8 cellular contexts compared by ENCODE assay signal in the genomic region with DNA sequence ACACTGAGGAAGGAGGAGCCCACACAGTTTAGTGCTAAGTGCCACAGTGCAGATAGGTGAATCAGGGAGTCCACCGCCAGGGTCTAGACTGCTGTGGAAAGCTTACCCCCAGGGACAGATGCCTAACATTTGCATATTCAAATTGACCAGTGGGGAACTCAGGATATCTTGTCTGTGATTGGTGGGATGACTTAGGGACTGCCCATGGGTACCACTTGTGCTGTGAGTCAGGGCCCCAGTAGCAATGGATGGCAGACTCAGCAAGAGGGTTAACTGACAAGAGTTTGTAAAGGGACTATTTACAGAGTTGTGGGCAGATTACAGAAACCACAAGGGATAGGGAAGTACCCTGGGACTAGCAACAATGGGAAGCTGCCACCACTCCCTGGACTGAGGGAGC.
DNase-seq lines count a peak whose midpoint lies in the region; ATAC-seq, FAIRE-seq and TF ChIP-seq lines count a peak whose summit lies in the region.

No MANE protein-coding gene starts in this region.

- H3F3A ChIP-seq in Loucy (ENCODE audit: low read depth) (no peaks in the 10 kb centered on the region), smooth muscle cell (ENCODE audit: low read depth) (peaks cover 18% of the 10 kb centered on the region)

- H3K4me1 ChIP-seq in Loucy (ENCODE audit: insufficient read depth, low read length, poor library complexity, severe bottlenecking) (peaks cover 39% of the 10 kb centered on the region), transverse colon (peaks cover 0 to 8% (median 0%) of the 10 kb centered on the region in 4 donors), smooth muscle cell (ENCODE audit: low read depth) (peaks cover 43% of the 10 kb centered on the region)

- 85% methylated on average over 1 of the region's 1 CpG; no CpG with 5 or more reads in 1 of the 2 donors for WGBS in transverse colon (ENCODE audit: low coverage in 1 of 2), 2 donors
- 61% methylated on average over 1 of the region's 1 CpG for WGBS in smooth muscle cell (ENCODE audit: low lambda C conversion rate)

- no peak for FAIRE-seq in urothelium cell line (lab: Jason Lieb, UNC)

- TF ChIP-seq CTCF in Loucy (conservative IDR thresholded peaks at IDR 0.05; ENCODE audit: low read length) = no peak
- no peak for TF ChIP-seq CTCF in transverse colon (IDR thresholded peaks at IDR 0.05)
- no peak for TF ChIP-seq CTCF in smooth muscle cell (IDR thresholded peaks at IDR 0.05; ENCODE audit: borderline replicate concordance, insufficient read depth, poor library complexity, severe bottlenecking)

- H2AFZ ChIP-seq in Loucy (ENCODE audit: low read length) (no peak overlapping the region), smooth muscle cell (ENCODE audit: low read depth) (no peak overlapping the region)

- H3K9me3 ChIP-seq in Loucy (ENCODE audit: insufficient read depth, low read depth, low read length) = no peaks in the 10 kb centered on the region
- H3K9me3 ChIP-seq in transverse colon = no peaks in the 10 kb centered on the region
- H3K9me3 ChIP-seq in smooth muscle cell (replicated peaks; ENCODE audit: low read depth) = no peaks in the 10 kb centered on the region

- H3K27me3 ChIP-seq in Loucy (ENCODE audit: insufficient read depth, low read length, poor library complexity, severe bottlenecking) (no peaks in the 10 kb centered on the region), transverse colon (peaks cover 9% of the 10 kb centered on the region), smooth muscle cell (ENCODE audit: low read depth) (no peaks in the 10 kb centered on the region)

- H3K79me2 ChIP-seq in Loucy (ENCODE audit: insufficient read depth, low read length) (no peaks in the 10 kb centered on the region), smooth muscle cell (ENCODE audit: low read depth) (no peaks in the 10 kb centered on the region)

- H3K4me3 Mint-ChIP-seq in activated T-helper 17 cell treated with anti-CD3 and anti-CD28 coated beads, Interleukin-2, amount 50 U/mL, for 72 hours = peak overlapping the region; percentile 72

- no peaks in the 10 kb centered on the region for H3K9me3 Mint-ChIP-seq in activated T-helper 17 cell treated with anti-CD3 and anti-CD28 coated beads, Interleukin-2, amount 50 U/mL, for 72 hours

- intact Hi-C loops in transverse colon (cut with DNase I; ENCODE audit: low total_unique reads) = no loop called here

- no peaks in the 10 kb centered on the region for H4K20me1 ChIP-seq in Loucy (ENCODE audit: insufficient read depth, low read length, poor library complexity, severe bottlenecking)
- no peaks in the 10 kb centered on the region for H4K20me1 ChIP-seq in smooth muscle cell (ENCODE audit: low read depth)

- in situ Hi-C loops in transverse colon (cut with MboI; ENCODE audit: low pct_ligation_motif_present in 1 of 4, low pct_unique_long_range_greater_than_20kb in 1 of 4, low sequenced_read_pairs in 3 of 4) = no loop called here

- TF ChIP-seq POLR2A in transverse colon (IDR thresholded peaks at IDR 0.05) = no peak

- peak overlapping the region; percentile 5 for H3K4me2 ChIP-seq in Loucy (ENCODE audit: low read depth, low read length, poor library complexity, severe bottlenecking)
- no peak overlapping the region for H3K4me2 ChIP-seq in smooth muscle cell

- no peaks in the 10 kb centered on the region for H3K36me3 ChIP-seq in Loucy (ENCODE audit: insufficient read depth, low read length)
- H3K36me3 ChIP-seq in transverse colon = no peaks in the 10 kb centered on the region
- no peaks in the 10 kb centered on the region for H3K36me3 ChIP-seq in smooth muscle cell (ENCODE audit: low read depth)

- H3K4me3 ChIP-seq in Loucy (ENCODE audit: low read length, poor library complexity, severe bottlenecking) (no peak overlapping the region), transverse colon (no peak overlapping the region), smooth muscle cell (no peak overlapping the region)

- H3K9me2 ChIP-seq in Loucy (replicated peaks; ENCODE audit: low read depth, low read length) = no peaks in the 10 kb centered on the region

- ATAC-seq in GM21360 (IDR thresholded peaks at IDR 0.05; ENCODE audit: unreplicated experiment) (peak; percentile 77), GM21528 (IDR thresholded peaks at IDR 0.05; ENCODE audit: low FRiP score, unreplicated experiment) (no peak)
- peak; percentile 88 for ATAC-seq in activated T-helper 17 cell treated with anti-CD3 and anti-CD28 coated beads, Interleukin-2, amount 50 U/mL, for 72 hours (replicated peaks)

- no peaks in the 10 kb centered on the region for H3K27me3 Mint-ChIP-seq in activated T-helper 17 cell treated with anti-CD3 and anti-CD28 coated beads, Interleukin-2, amount 50 U/mL, for 72 hours

- H3K9ac ChIP-seq in Loucy (ENCODE audit: low read depth, low read length, poor library complexity, severe bottlenecking) (peak overlapping the region; percentile 36), smooth muscle cell (ENCODE audit: low read depth) (no peak overlapping the region)

- no peaks in the 10 kb centered on the region for H3K36me3 Mint-ChIP-seq in activated T-helper 17 cell treated with anti-CD3 and anti-CD28 coated beads, Interleukin-2, amount 50 U/mL, for 72 hours (ENCODE audit: low read depth)

- H3K27ac Mint-ChIP-seq in activated T-helper 17 cell treated with anti-CD3 and anti-CD28 coated beads, Interleukin-2, amount 50 U/mL, for 72 hours = peak overlapping the region; percentile 7

- no peak for TF ChIP-seq EP300 in transverse colon (IDR thresholded peaks at IDR 0.05; ENCODE audit: low read depth)

- peaks cover 5% of the 10 kb centered on the region for H3K4me1 Mint-ChIP-seq in activated T-helper 17 cell treated with anti-CD3 and anti-CD28 coated beads, Interleukin-2, amount 50 U/mL, for 72 hours

- peak; percentile 20 for DNase-seq in ELR (ENCODE audit: low read depth)
- no peak for DNase-seq in transverse colon
- no peak for DNase-seq in urothelium cell line (ENCODE audit: low spot score)
- DNase-seq in smooth muscle cell (lab: John Stamatoyannopoulos, UW; ENCODE audit: unreplicated experiment) = no peak

- H3K27ac ChIP-seq in transverse colon (no peak overlapping the region), smooth muscle cell (ENCODE audit: low read depth) (no peak overlapping the region)
